In genomic region chr15:25587616-25588340, GRCh38 we compare ENCODE assay signal across 38 cellular contexts.
"Had no signal": no experiment of that assay in that cellular context is flagged by ENCODE, and none has a peak within 500 bp of the region (broad histone marks: within the 10 kb centered on the region; RNA-seq: fewer than 3 reads in every experiment).

No MANE protein-coding gene starts in this region.

- H3K27ac Mint-ChIP-seq: activated B cell treated with CpG ODN at 0.5 μM for 24 hours; activated CD4-positive, alpha-beta memory T cell treated with anti-CD3 and anti-CD28 coated beads for 36 hours; activated CD4-positive, alpha-beta T cell treated with anti-CD3 and anti-CD28 coated beads, Interleukin-2, amount 10 ng/mL, durations not matched to agents 24 days and 14 days; activated CD8-positive, alpha-beta T cell treated with anti-CD3 and anti-CD28 coated beads for 36 hours; activated naive CD4-positive, alpha-beta T cell treated with anti-CD3 and anti-CD28 coated beads for 36 hours; activated naive CD4-positive, alpha-beta T cell treated with anti-CD3 and anti-CD28 coated beads, Interleukin-2, amount 50 U/mL, for 72 hours; activated naive CD8-positive, alpha-beta T cell treated with anti-CD3 and anti-CD28 coated beads for 36 hours; activated T-cell treated with anti-CD3 and anti-CD28 coated beads, Interleukin-2, amount 50 U/mL, for 72 hours; activated T-helper 1 cell treated with anti-CD3 and anti-CD28 coated beads, Interleukin-12 subunit alpha, Interleukin-12 subunit beta, Interleukin-2, Interleukin-4 antibody, amounts not matched to agents 30 ng/mL and 10 ng/mL and 1 ng/mL, durations not matched to agents 14 hours and 24 hours and 36 hours; activated T-helper 17 cell treated with anti-CD3 and anti-CD28 coated beads, Interleukin-2, amount 50 U/mL, for 72 hours; brain; T-helper 1 cell treated with Interleukin-12 subunit alpha and Interleukin-12 subunit beta and Interleukin-4 antibody, amounts not matched to agents 30 μg/mL and 1 μg/mL, for 36 hours; T-helper 2 cell treated with Interferon-gamma antibody and Interleukin-4, amounts not matched to agents 5 μg/mL and 100 μg/mL, for 36 hours had no signal

- H3K27me3 Mint-ChIP-seq: activated B cell treated with CpG ODN at 0.5 μM for 24 hours; activated CD4-positive, alpha-beta T cell treated with anti-CD3 and anti-CD28 coated beads, Interleukin-2, amount 10 ng/mL, durations not matched to agents 24 days and 14 days; activated CD8-positive, alpha-beta T cell treated with anti-CD3 and anti-CD28 coated beads for 36 hours; central memory CD8-positive, alpha-beta T cell had no signal

- H3K27me3 ChIP-seq: adrenal gland, cardiac muscle cell had no signal

- H3K9me3 Mint-ChIP-seq: T-helper 1 cell treated with Interleukin-12 subunit alpha and Interleukin-12 subunit beta and Interleukin-4 antibody, amounts not matched to agents 30 μg/mL and 1 μg/mL, for 36 hours had no signal

- H3K36me3 Mint-ChIP-seq: activated CD4-positive, alpha-beta memory T cell treated with anti-CD3 and anti-CD28 coated beads for 36 hours; activated naive CD4-positive, alpha-beta T cell treated with anti-CD3 and anti-CD28 coated beads, Interleukin-2, amount 50 U/mL, for 72 hours; activated naive CD8-positive, alpha-beta T cell treated with anti-CD3 and anti-CD28 coated beads for 36 hours; brain had no signal

- H3K4me1 ChIP-seq: adrenal gland had no signal

- H3K27ac ChIP-seq: adrenal gland, cardiac muscle cell, VCaP had no signal

- FAIRE-seq: bronchial epithelial cell, TTC549 had no signal

- H3K4me1 Mint-ChIP-seq: activated B cell treated with CpG ODN at 0.5 μM for 24 hours; activated CD4-positive, alpha-beta T cell treated with anti-CD3 and anti-CD28 coated beads, Interleukin-2, amount 10 ng/mL, durations not matched to agents 24 days and 14 days; activated naive CD8-positive, alpha-beta T cell treated with anti-CD3 and anti-CD28 coated beads for 36 hours; activated T-helper 17 cell treated with anti-CD3 and anti-CD28 coated beads, Interleukin-2, amount 50 U/mL, for 72 hours; brain; central memory CD8-positive, alpha-beta T cell had no signal

- H3K4me3 Mint-ChIP-seq: activated B cell treated with CpG ODN at 0.5 μM for 24 hours; activated CD4-positive, alpha-beta memory T cell treated with anti-CD3 and anti-CD28 coated beads for 36 hours; activated CD4-positive, alpha-beta T cell treated with anti-CD3 and anti-CD28 coated beads, Interleukin-2, amount 10 ng/mL, durations not matched to agents 24 days and 14 days; activated CD8-positive, alpha-beta T cell treated with anti-CD3 and anti-CD28 coated beads for 36 hours; activated naive CD4-positive, alpha-beta T cell treated with anti-CD3 and anti-CD28 coated beads for 36 hours; activated naive CD8-positive, alpha-beta T cell treated with anti-CD3 and anti-CD28 coated beads for 36 hours; activated T-cell treated with anti-CD3 and anti-CD28 coated beads, Interleukin-2, amount 50 U/mL, for 4 hours; activated T-cell treated with anti-CD3 and anti-CD28 coated beads, Interleukin-2, amount 50 U/mL, for 72 hours; activated T-helper 1 cell treated with anti-CD3 and anti-CD28 coated beads, Interleukin-12 subunit alpha, Interleukin-12 subunit beta, Interleukin-2, Interleukin-4 antibody, amounts not matched to agents 30 ng/mL and 10 ng/mL and 1 ng/mL, durations not matched to agents 14 hours and 24 hours and 36 hours; activated T-helper 17 cell treated with anti-CD3 and anti-CD28 coated beads, Interleukin-2, amount 50 U/mL, for 72 hours; brain; central memory CD8-positive, alpha-beta T cell; T-helper 1 cell treated with Interleukin-12 subunit alpha and Interleukin-12 subunit beta and Interleukin-4 antibody, amounts not matched to agents 30 μg/mL and 1 μg/mL, for 36 hours; T-helper 2 cell treated with Interferon-gamma antibody and Interleukin-4, amounts not matched to agents 5 μg/mL and 100 μg/mL, for 36 hours had no signal

- DNase-seq: activated B cell treated with CpG ODN at 0.5 μM for 24 hours; activated CD4-positive, alpha-beta memory T cell treated with anti-CD3 and anti-CD28 coated beads for 36 hours; activated CD4-positive, alpha-beta T cell treated with anti-CD3 and anti-CD28 coated beads for 4 hours; activated CD4-positive, alpha-beta T cell treated with anti-CD3 and anti-CD28 coated beads, Interleukin-2, amount 50 U/mL, for 1 hour; activated CD4-positive, alpha-beta T cell treated with anti-CD3 and anti-CD28 coated beads, Interleukin-2, amount 50 U/mL, for 4 hours; activated CD4-positive, CD25-positive, alpha-beta regulatory T cell treated with anti-CD3 and anti-CD28 coated beads, Interleukin-2, amount 50 U/mL, for 72 hours; activated CD8-positive, alpha-beta memory T cell treated with anti-CD3 and anti-CD28 coated beads, Interleukin-2, amount 50 U/mL, for 4 hours; activated CD8-positive, alpha-beta T cell treated with anti-CD3 and anti-CD28 coated beads for 36 hours; activated effector memory CD4-positive, alpha-beta T cell treated with anti-CD3 and anti-CD28 coated beads, Interleukin-2, amount 50 U/mL, for 16 hours; activated gamma-delta T cell treated with Interleukin-2 at 50 U/mL for 16 hours; activated naive CD4-positive, alpha-beta T cell; activated naive CD4-positive, alpha-beta T cell treated with anti-CD3 and anti-CD28 coated beads for 36 hours; activated naive CD4-positive, alpha-beta T cell treated with anti-CD3 and anti-CD28 coated beads, Interleukin-2, amount 50 U/mL, for 16 hours; activated naive CD8-positive, alpha-beta T cell treated with anti-CD3 and anti-CD28 coated beads for 36 hours; activated T-cell treated with anti-CD3 and anti-CD28 coated beads for 4 hours; activated T-cell treated with anti-CD3 and anti-CD28 coated beads, Interleukin-2, amount 50 U/mL, for 1 hour; activated T-cell treated with anti-CD3 and anti-CD28 coated beads, Interleukin-2, amount 50 U/mL, for 4 hours; activated T-cell treated with anti-CD3 and anti-CD28 coated beads, Interleukin-2, amount 50 U/mL, for 72 hours; adrenal gland; amniotic stem cell; aorta; caudate nucleus; cerebellar nuclear complex; T-helper 1 cell; T-helper 2 cell; T-helper 9 cell had no signal

- H3K4me3 ChIP-seq: adrenal gland, cardiac muscle cell had no signal

- H3K36me3 ChIP-seq: adrenal gland, cardiac muscle cell had no signal
